Comparison of ENCODE assay signal across 13 cellular contexts in the genomic region with DNA sequence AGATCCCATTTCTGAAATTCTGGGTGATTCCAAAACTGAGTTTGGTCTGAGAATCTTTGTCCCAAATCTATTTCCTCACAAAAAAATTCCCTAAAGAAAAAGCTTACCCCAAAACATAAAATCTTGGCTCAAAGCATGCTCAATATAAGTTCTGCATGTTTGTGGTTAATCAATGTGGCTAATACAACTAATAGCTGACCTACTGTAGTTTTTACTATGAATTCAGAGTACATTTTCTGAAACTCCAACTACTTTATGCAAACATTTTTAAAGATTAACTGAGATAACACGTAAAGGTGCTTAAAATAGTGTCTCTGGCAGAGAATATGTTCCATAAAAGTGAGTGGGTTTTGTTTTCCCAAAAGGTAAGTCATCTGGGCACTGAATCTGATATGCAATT.
DNase-seq lines count a peak whose midpoint lies in the region; ATAC-seq, FAIRE-seq and TF ChIP-seq lines count a peak whose summit lies in the region.
"Had no signal": no experiment of that assay in that cellular context is flagged by ENCODE, and none has a peak within 500 bp of the region (broad histone marks: within the 10 kb centered on the region; RNA-seq: fewer than 3 reads in every experiment).

No MANE protein-coding gene starts in this region.

- H3K4me3 ChIP-seq in Panc1 (ENCODE audit: low read depth in 2 of 2, low read length in 2 of 2): no peak overlapping the region
- H3K4me3 ChIP-seq in gastroesophageal sphincter: no peak overlapping the region

- H3K36me3 ChIP-seq in Panc1 (ENCODE audit: control insufficient read depth, insufficient read depth, low read length) (no peaks in the 10 kb centered on the region), gastroesophageal sphincter (no peaks in the 10 kb centered on the region)

- TF ChIP-seq CTCF in Panc1 (IDR thresholded peaks at IDR 0.05): no peak
- TF ChIP-seq CTCF in gastroesophageal sphincter (IDR thresholded peaks at IDR 0.05): no peak

- peaks cover 45% of the 10 kb centered on the region for H3K4me1 Mint-ChIP-seq in activated CD8-positive, alpha-beta memory T cell treated with anti-CD3 and anti-CD28 coated beads, Interleukin-2, amount 10 ng/mL, durations not matched to agents 7 days and 5 days
- peaks cover 57% of the 10 kb centered on the region for H3K4me1 Mint-ChIP-seq in stimulated activated memory B cell treated with anti-CD40 and anti-IgM and Interleukin-4, amounts not matched to agents 10 μg/mL and 1 μg/mL and 100 μg/mL, for 72 hours

- no peak for TF ChIP-seq EP300 in gastroesophageal sphincter (IDR thresholded peaks at IDR 0.05)

- intact Hi-C loops in Panc1 (cut with micrococcal nuclease; ENCODE audit: unreplicated experiment): no loop called here

- no peaks in the 10 kb centered on the region for H3K27me3 ChIP-seq in Panc1 (ENCODE audit: control insufficient read depth, insufficient read depth, low read length)
- H3K27me3 ChIP-seq in gastroesophageal sphincter: no peaks in the 10 kb centered on the region

- TF ChIP-seq POLR2A in gastroesophageal sphincter (IDR thresholded peaks at IDR 0.05): no peak

- peak overlapping the region; percentile 66 for H3K27ac Mint-ChIP-seq in activated CD8-positive, alpha-beta memory T cell treated with anti-CD3 and anti-CD28 coated beads, Interleukin-2, amount 10 ng/mL, durations not matched to agents 7 days and 5 days
- peak overlapping the region; percentile 74 for H3K27ac Mint-ChIP-seq in stimulated activated memory B cell treated with anti-CD40 and anti-IgM and Interleukin-4, amounts not matched to agents 10 μg/mL and 1 μg/mL and 100 μg/mL, for 72 hours

- H3K27me3 Mint-ChIP-seq in activated CD8-positive, alpha-beta memory T cell treated with anti-CD3 and anti-CD28 coated beads, Interleukin-2, amount 10 ng/mL, durations not matched to agents 7 days and 5 days: no peaks in the 10 kb centered on the region
- no peaks in the 10 kb centered on the region for H3K27me3 Mint-ChIP-seq in stimulated activated memory B cell treated with anti-CD40 and anti-IgM and Interleukin-4, amounts not matched to agents 10 μg/mL and 1 μg/mL and 100 μg/mL, for 72 hours

- H3K27ac ChIP-seq in Panc1 (ENCODE audit: low read length): peak overlapping the region; percentile 76
- peak overlapping the region in 3 of 4 donors; percentile 61 to 72 (median 67) for H3K27ac ChIP-seq in gastroesophageal sphincter

- CTCF ChIA-PET in activated CD8-positive, alpha-beta memory T cell treated with anti-CD3 and anti-CD28 coated beads, Interleukin-2, amount 10 ng/mL, durations not matched to agents 7 days and 5 days (lab: Charles Lee): interaction anchor here (1.1 kb wide), 1 partner anchor 132 kb away, joined by 4 read pairs; no protein-coding TSS in a partner anchor
- CTCF ChIA-PET in Panc1 (lab: Charles Lee): interaction anchor here (0.7 kb wide), 1 partner anchor 127 kb away, joined by 4 read pairs; no protein-coding TSS in a partner anchor

- WGBS in gastroesophageal sphincter (ENCODE audit: low coverage in 1 of 2), 2 donors: 45 to 50% methylated on average over 1 of the region's 1 CpG

- peaks cover 2% of the 10 kb centered on the region for H3K36me3 Mint-ChIP-seq in activated CD8-positive, alpha-beta memory T cell treated with anti-CD3 and anti-CD28 coated beads, Interleukin-2, amount 10 ng/mL, durations not matched to agents 7 days and 5 days
- H3K36me3 Mint-ChIP-seq in stimulated activated memory B cell treated with anti-CD40 and anti-IgM and Interleukin-4, amounts not matched to agents 10 μg/mL and 1 μg/mL and 100 μg/mL, for 72 hours: no peaks in the 10 kb centered on the region

- in situ Hi-C loops in Panc1 (cut with HindIII; ENCODE audit: low pct_unique_long_range_greater_than_20kb, low sequenced_read_pairs): no loop called here

- no peak overlapping the region for H3K4me3 Mint-ChIP-seq in activated CD8-positive, alpha-beta memory T cell treated with anti-CD3 and anti-CD28 coated beads, Interleukin-2, amount 10 ng/mL, durations not matched to agents 7 days and 5 days
- H3K4me3 Mint-ChIP-seq in stimulated activated memory B cell treated with anti-CD40 and anti-IgM and Interleukin-4, amounts not matched to agents 10 μg/mL and 1 μg/mL and 100 μg/mL, for 72 hours: peak overlapping the region; percentile 37

- POLR2A ChIA-PET in Panc1 (lab: Charles Lee): no interaction called here

- ATAC-seq in activated CD8-positive, alpha-beta memory T cell treated with anti-CD3 and anti-CD28 coated beads, Interleukin-2, amount 10 ng/mL, durations not matched to agents 7 days and 5 days: no peak
- ATAC-seq in Panc1: no peak
- ATAC-seq in gastroesophageal sphincter: no peak
- ATAC-seq in stimulated activated memory B cell treated with anti-CD40 and anti-IgM and Interleukin-4, amounts not matched to agents 10 μg/mL and 1 μg/mL and 100 μg/mL, for 72 hours: no peak

- peaks cover 75% of the 10 kb centered on the region for H3K4me1 ChIP-seq in Panc1 (ENCODE audit: control insufficient read depth, insufficient read depth, low read length)
- peaks cover 29 to 87% (median 38%) of the 10 kb centered on the region in 3 donors for H3K4me1 ChIP-seq in gastroesophageal sphincter

- no peak for FAIRE-seq in HTR-8/SVneo (lab: Jason Lieb, UNC)
- FAIRE-seq: kidney had no signal

- no peaks in the 10 kb centered on the region for H3K9me3 Mint-ChIP-seq in activated CD8-positive, alpha-beta memory T cell treated with anti-CD3 and anti-CD28 coated beads, Interleukin-2, amount 10 ng/mL, durations not matched to agents 7 days and 5 days (ENCODE audit: low read depth)
- H3K9me3 Mint-ChIP-seq in stimulated activated memory B cell treated with anti-CD40 and anti-IgM and Interleukin-4, amounts not matched to agents 10 μg/mL and 1 μg/mL and 100 μg/mL, for 72 hours: no peaks in the 10 kb centered on the region

- DNase-seq in activated CD8-positive, alpha-beta memory T cell treated with anti-CD3 and anti-CD28 coated beads, Interleukin-2, amount 10 ng/mL, durations not matched to agents 7 days and 5 days: no peak
- DNase-seq in activated CD8-positive, alpha-beta memory T cell treated with anti-CD3 and anti-CD28 coated beads, Interleukin-2, amount 50 U/mL, for 4 hours: no peak
- no peak for DNase-seq in Panc1 (ENCODE audit: low read depth, low spot score)
- no peak for DNase-seq in HTR-8/SVneo (ENCODE audit: insufficient read length, low spot score)
- DNase-seq in GM03348 (ENCODE audit: low spot score): no peak
- DNase-seq in NCI-H2171 treated with DMSO at 0.1 percent for 48 hours (lab: John Stamatoyannopoulos, UW): no peak
- DNase-seq: activated CD4-positive, alpha-beta T cell treated with anti-CD3 and anti-CD28 coated beads, Interleukin-2, amount 50 U/mL, for 1 hour; erythroblast; kidney; NCI-H2107; posterior cingulate gyrus had no signal

- BruUV-seq in Panc1 (replicated peaks; lab: Mats Ljungman, UMichigan): TSS peak; percentile 14

- H3K9me3 ChIP-seq in Panc1 (ENCODE audit: control insufficient read depth, insufficient read depth, low read depth, low read length): no peaks in the 10 kb centered on the region
- H3K9me3 ChIP-seq in gastroesophageal sphincter: no peaks in the 10 kb centered on the region
